In the genomic region with DNA sequence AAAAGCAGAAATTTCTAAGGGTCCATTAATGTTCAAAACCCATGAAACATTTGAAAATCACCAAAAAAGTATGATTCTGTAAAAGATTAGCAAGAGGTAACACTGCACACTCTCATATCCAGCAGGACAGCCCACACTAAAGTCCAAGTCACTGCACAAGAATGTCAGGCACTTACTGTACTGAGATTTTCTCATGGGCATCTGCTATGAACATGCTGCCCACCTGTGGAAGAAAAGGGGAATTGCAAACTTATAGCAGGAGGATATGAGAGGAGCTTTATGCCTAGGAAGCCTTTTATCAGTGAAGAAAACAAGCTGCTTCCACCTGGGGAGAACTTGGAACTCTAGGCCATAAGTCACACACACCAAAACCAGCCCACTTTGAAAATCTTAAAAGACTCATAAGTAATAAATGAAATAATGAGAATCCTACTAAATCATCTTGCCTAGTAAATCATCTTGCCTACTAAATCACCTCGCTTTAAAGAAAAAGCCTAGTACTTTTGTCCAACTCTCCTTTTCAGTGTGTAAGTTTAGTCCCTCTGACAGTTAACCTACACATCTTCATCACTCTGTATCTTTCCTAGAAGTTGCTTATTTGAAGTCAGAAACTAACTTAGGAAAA, we compare ENCODE assay signal across 1 cellular context.
TF ChIP-seq lines count a peak whose summit lies in the region.

No MANE protein-coding gene starts in this region.

TF ChIP-seq in GM12878, 131 proteins besides CTCF, POLR2A, EP300 and RAD21 (continued from another document):
- TF ChIP-seq E4F1 (IDR thresholded peaks at IDR 0.05; ENCODE audit: borderline replicate concordance, partially characterized antibody) (no peak), CHD2 (IDR thresholded peaks at IDR 0.05; ENCODE audit: borderline replicate concordance, low read depth, low read length) (no peak), YY1 (IDR thresholded peaks at IDR 0.05; ENCODE audit: low read depth, low read length) (peak; percentile 80), RBBP5 (conservative IDR thresholded peaks at IDR 0.05) (no peak), RFX5 (IDR thresholded peaks at IDR 0.05; ENCODE audit: low read depth, low read length) (no peak), IKZF1 (conservative IDR thresholded peaks at IDR 0.05) (no peak), TARDBP (IDR thresholded peaks at IDR 0.05; ENCODE audit: borderline replicate concordance) (no peak), SMC3 (IDR thresholded peaks at IDR 0.05; ENCODE audit: borderline replicate concordance, low read length) (peak; percentile 100), NFIC (IDR thresholded peaks at IDR 0.05; ENCODE audit: low read depth, low read length) (no peak), FOXM1 (IDR thresholded peaks at IDR 0.05; ENCODE audit: low read depth, low read length) (peak; percentile 84), GABPA (IDR thresholded peaks at IDR 0.05; ENCODE audit: low read depth) (no peak), NRF1 (conservative IDR thresholded peaks at IDR 0.05; ENCODE audit: low read depth, low read length) (no peak), SMARCA5 (IDR thresholded peaks at IDR 0.05) (peak; percentile 50; the same call in 1 of the 2 replicates), CEBPB (IDR thresholded peaks at IDR 0.05; ENCODE audit: borderline replicate concordance in 1 of 2, low read depth in 2 of 2, low read length in 2 of 2) (no peak), E2F4 (IDR thresholded peaks at IDR 0.05; ENCODE audit: low read depth, low read length) (no peak), CHD1 (IDR thresholded peaks at IDR 0.05; ENCODE audit: low read depth, low read length) (no peak)
- TF ChIP-seq, protein P1, sequence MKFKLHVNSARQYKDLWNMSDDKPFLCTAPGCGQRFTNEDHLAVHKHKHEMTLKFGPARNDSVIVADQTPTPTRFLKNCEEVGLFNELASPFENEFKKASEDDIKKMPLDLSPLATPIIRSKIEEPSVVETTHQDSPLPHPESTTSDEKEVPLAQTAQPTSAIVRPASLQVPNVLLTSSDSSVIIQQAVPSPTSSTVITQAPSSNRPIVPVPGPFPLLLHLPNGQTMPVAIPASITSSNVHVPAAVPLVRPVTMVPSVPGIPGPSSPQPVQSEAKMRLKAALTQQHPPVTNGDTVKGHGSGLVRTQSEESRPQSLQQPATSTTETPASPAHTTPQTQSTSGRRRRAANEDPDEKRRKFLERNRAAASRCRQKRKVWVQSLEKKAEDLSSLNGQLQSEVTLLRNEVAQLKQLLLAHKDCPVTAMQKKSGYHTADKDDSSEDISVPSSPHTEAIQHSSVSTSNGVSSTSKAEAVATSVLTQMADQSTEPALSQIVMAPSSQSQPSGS (IDR thresholded peaks at IDR 0.05; ENCODE audit: low read length) = 0 out of 2 replicates have a peak, but pooled peaks have one; percentile 37
